Comparison of ENCODE assay signal across 10 cellular contexts in genomic region chr6:135053433-135053832, GRCh38. TPM values are rescaled to one million over a fixed set of nuclear protein-coding genes. Genes with fewer than 3 reads are reported as not detected.
A peak's percentile ranks its signal among the peaks of the same experiment; 100 is the strongest.
DNase-seq lines count a peak whose midpoint lies in the region; ATAC-seq and TF ChIP-seq lines count a peak whose summit lies in the region.
"Had no signal": no experiment of that assay in that cellular context is flagged by ENCODE, and none has a peak within 500 bp of the region (broad histone marks: within the 10 kb centered on the region; RNA-seq: fewer than 3 reads in every experiment).

No MANE protein-coding gene starts in this region.

- peaks cover 19 to 45% of the 10 kb centered on the region in 2 donors for H3K4me1 Mint-ChIP-seq in effector memory CD8-positive, alpha-beta T cell (ENCODE audit: low read depth in 2 of 2)
- peaks cover 27% of the 10 kb centered on the region for H3K4me1 Mint-ChIP-seq in osteocyte (ENCODE audit: unreplicated experiment)

- H3K36me3 Mint-ChIP-seq in effector memory CD8-positive, alpha-beta T cell (ENCODE audit: insufficient read depth): peaks cover 22% of the 10 kb centered on the region
- peaks cover 3% of the 10 kb centered on the region for H3K36me3 Mint-ChIP-seq in osteocyte (ENCODE audit: unreplicated experiment)

- H3K4me2 ChIP-seq in OCI-LY7 (ENCODE audit: low read length): peak overlapping the region; percentile 93

- H3K4me1 ChIP-seq in ES-I3 (ENCODE audit: insufficient read depth, low read length): peaks cover 4% of the 10 kb centered on the region; the same call in 1 of the 2 replicates
- peaks cover 26% of the 10 kb centered on the region for H3K4me1 ChIP-seq in OCI-LY7 (ENCODE audit: insufficient read depth, low read length, poor library complexity, severe bottlenecking)

- no peaks in the 10 kb centered on the region for H3K9me3 ChIP-seq in ES-I3 (ENCODE audit: control insufficient read depth, insufficient read depth, low read length)
- no peaks in the 10 kb centered on the region for H3K9me3 ChIP-seq in OCI-LY7 (ENCODE audit: low read length)
- H3K9me3 ChIP-seq: adrenal gland had no signal

- H3K79me2 ChIP-seq in OCI-LY7 (ENCODE audit: insufficient read depth, low read depth, low read length): peaks cover 55% of the 10 kb centered on the region

- no peaks in the 10 kb centered on the region for H3K9me2 ChIP-seq in OCI-LY7 (ENCODE audit: insufficient read depth, low read length)

- DNase-seq in OCI-LY7 (ENCODE audit: low spot score): no peak
- no peak for DNase-seq in effector memory CD8-positive, alpha-beta T cell
- DNase-seq in osteocyte (ENCODE audit: extremely low spot score, unreplicated experiment): no peak
- no peak for DNase-seq in midbrain (lab: John Stamatoyannopoulos, UW)
- DNase-seq: adrenal gland, NCI-H2081 treated with DMSO at 0.1 percent for 48 hours had no signal

- no peaks in the 10 kb centered on the region for H3K36me3 ChIP-seq in ES-I3 (ENCODE audit: insufficient read depth, low read length)
- H3K36me3 ChIP-seq in OCI-LY7 (ENCODE audit: insufficient read depth, low read length): peaks cover 39% of the 10 kb centered on the region

- peaks cover 0 to 6% of the 10 kb centered on the region in 2 donors for H3K27me3 Mint-ChIP-seq in effector memory CD8-positive, alpha-beta T cell
- peaks cover 7% of the 10 kb centered on the region for H3K27me3 Mint-ChIP-seq in osteocyte (ENCODE audit: unreplicated experiment)

- peak overlapping the region; percentile 93 for H3K4me3 ChIP-seq in OCI-LY7 (ENCODE audit: low read depth, low read length, poor library complexity, severe bottlenecking)

- no peak for ATAC-seq in effector memory CD8-positive, alpha-beta T cell (replicated peaks)
- ATAC-seq in GM19395 (IDR thresholded peaks at IDR 0.05; ENCODE audit: unreplicated experiment) (no peak), GM19035 (IDR thresholded peaks at IDR 0.05; ENCODE audit: unreplicated experiment) (no peak), HG03159 (IDR thresholded peaks at IDR 0.05; ENCODE audit: unreplicated experiment) (no peak)

- H2AFZ ChIP-seq in OCI-LY7 (ENCODE audit: low read length): no peak overlapping the region

- H4K20me1 ChIP-seq in OCI-LY7 (ENCODE audit: insufficient read depth, low read length): peaks cover 18% of the 10 kb centered on the region

- no peak overlapping the region for H3K27ac ChIP-seq in OCI-LY7 (ENCODE audit: low read depth, low read length, poor library complexity, severe bottlenecking)

- intact Hi-C loops in OCI-LY7 (cut with micrococcal nuclease; ENCODE audit: unreplicated experiment): loop anchor here (5.0 kb wide), 2 partner anchors 444 to 1194 kb away; partner anchors contain the start of gene AHI1

- peak overlapping the region; percentile 94 to 99 for H3K4me3 Mint-ChIP-seq in effector memory CD8-positive, alpha-beta T cell
- peak overlapping the region; percentile 91 for H3K4me3 Mint-ChIP-seq in osteocyte (ENCODE audit: unreplicated experiment)

- no peaks in the 10 kb centered on the region for H3K9me3 Mint-ChIP-seq in effector memory CD8-positive, alpha-beta T cell
- H3K9me3 Mint-ChIP-seq in osteocyte (ENCODE audit: unreplicated experiment): no peaks in the 10 kb centered on the region

- peak overlapping the region; percentile 91; the same call in 1 of the 2 replicates for H3K9ac ChIP-seq in ES-I3 (ENCODE audit: low read depth, low read length)

- CTCF ChIA-PET in OCI-LY7 (lab: Charles Lee; ENCODE audit: unreplicated experiment): no interaction called here

- H3K27ac Mint-ChIP-seq in effector memory CD8-positive, alpha-beta T cell: peak overlapping the region; percentile 97 to 99
- peak overlapping the region; percentile 96 for H3K27ac Mint-ChIP-seq in osteocyte (ENCODE audit: unreplicated experiment)

- BruUV-seq in OCI-LY7 (replicated peaks; lab: Mats Ljungman, UMichigan): TSS peak; percentile 77

- TF ChIP-seq CTCF in OCI-LY7 (conservative IDR thresholded peaks at IDR 0.05; ENCODE audit: low read length) (no peak), osteocyte (IDR thresholded peaks at IDR 0.05) (no peak)

- POLR2A ChIA-PET in OCI-LY7 (lab: Charles Lee): interaction anchor here (1.5 to 3.0 kb wide), 3 partner anchors 7 to 26 kb away, joined by 5 to 11 read pairs (median 10); no protein-coding TSS in a partner anchor

RNA-seq across cellular contexts. Expression of gene HBS1L, which starts 1.2 kb away (rescaled TPM):
- total RNA-seq in OCI-LY7 (2014; rRNA removed; shearing (Covaris generic)): 82.9 and 95.4 TPM in 2 replicates
- total RNA-seq in OCI-LY7 (2022) (93.1 and 94.9 TPM in 2 replicates), osteocyte (71.4 and 77.7 TPM in 2 replicates)
